Comparison of ENCODE assay signal across 8 cellular contexts in genomic region chr6:123415844-123416468, GRCh38.
A peak's percentile ranks its signal among the peaks of the same experiment; 100 is the strongest.
DNase-seq lines count a peak whose midpoint lies in the region; ATAC-seq, FAIRE-seq and TF ChIP-seq lines count a peak whose summit lies in the region.

No MANE protein-coding gene starts in this region.

- no peak for TF ChIP-seq POLR2A in H54 (IDR thresholded peaks at IDR 0.05; ENCODE audit: low read depth, low read length)

- DNase-seq in DMS53 treated with DMSO at 0.1 percent for 48 hours (lab: John Stamatoyannopoulos, UW; ENCODE audit: unreplicated experiment) (peak; percentile 29), NCI-H2196 treated with DMSO at 0.1 percent for 48 hours (lab: John Stamatoyannopoulos, UW; ENCODE audit: unreplicated experiment) (peak; percentile 39), germinal center (ENCODE audit: low spot score) (peak; percentile 26), pons (ENCODE audit: low spot score) (peak; percentile 82), H54 (ENCODE audit: insufficient read length, low spot score) (no peak)
- DNase-seq in activated CD4-positive, alpha-beta T cell treated with anti-CD3 and anti-CD28 coated beads, Interleukin-2, amount 50 U/mL, for 1 hour = peak; percentile 3

- no peak for FAIRE-seq in H54 (lab: Jason Lieb, UNC)

- ATAC-seq in GM19395 (IDR thresholded peaks at IDR 0.05; ENCODE audit: unreplicated experiment) (peak; percentile 96), HG03342 (IDR thresholded peaks at IDR 0.05; ENCODE audit: unreplicated experiment) (peak; percentile 95)
